In genomic region chr5:784428-785177, GRCh38 we compare ENCODE assay signal across 8 cellular contexts. TPM values are rescaled to one million over a fixed set of nuclear protein-coding genes. Genes with fewer than 3 reads are reported as not detected.
DNase-seq lines count a peak whose midpoint lies in the region; ATAC-seq and TF ChIP-seq lines count a peak whose summit lies in the region.
"Not testable (repeated sequence)": the region's sequence is repeated elsewhere in the genome, so short reads cannot be mapped to it uniquely, and the experiment has no call there.

Gene ZDHHC11B (minus strand): TSS chr5:784729. CDS start chr5:766919, 17,810 bp downstream.

- peak within 1 kb of the TSS in 3 of 4 donors; percentile 65 to 93 (median 67) for H3K4me3 ChIP-seq in adrenal gland
- H3K4me3 ChIP-seq in cardiac muscle cell: peak within 1 kb of the TSS; percentile 79
- peak within 1 kb of the TSS; percentile 57 to 97 (median 84) for H3K4me3 ChIP-seq in stomach

- H3K4me1 Mint-ChIP-seq in T-helper 2 cell treated with Interferon-gamma antibody and Interleukin-4, amounts not matched to agents 5 μg/mL and 100 μg/mL, for 36 hours (ENCODE audit: low read depth): not testable (repeated sequence)

- not testable (repeated sequence) for H3K36me3 ChIP-seq in adrenal gland (replicated peaks in 1 of 2); cardiac muscle cell; stomach

- not testable (repeated sequence) for H3K27me3 Mint-ChIP-seq in T-helper 2 cell treated with Interferon-gamma antibody and Interleukin-4, amounts not matched to agents 5 μg/mL and 100 μg/mL, for 36 hours (ENCODE audit: low read depth)

- peak within 1 kb of the TSS; percentile 61 for H3K4me3 Mint-ChIP-seq in T-helper 2 cell treated with Interferon-gamma antibody and Interleukin-4, amounts not matched to agents 5 μg/mL and 100 μg/mL, for 36 hours

- not testable (repeated sequence) for TF ChIP-seq EP300 in stomach (IDR thresholded peaks at IDR 0.05)

- peak; percentile 57 for ATAC-seq in HG02798 (IDR thresholded peaks at IDR 0.05; ENCODE audit: poor library complexity, unreplicated experiment)
- ATAC-seq in omental fat pad (ENCODE audit: low FRiP score): peak; percentile 78

- H3K27ac Mint-ChIP-seq in T-helper 2 cell treated with Interferon-gamma antibody and Interleukin-4, amounts not matched to agents 5 μg/mL and 100 μg/mL, for 36 hours: not testable (repeated sequence)

- not testable (repeated sequence) for H3K9me3 Mint-ChIP-seq in T-helper 2 cell treated with Interferon-gamma antibody and Interleukin-4, amounts not matched to agents 5 μg/mL and 100 μg/mL, for 36 hours

- H3K27ac ChIP-seq in adrenal gland (peak within 1 kb of the TSS in 1 of 5 donors; percentile 56), stomach (peak within 1 kb of the TSS; percentile 53 to 85 (median 68))
- not testable (repeated sequence) for H3K27ac ChIP-seq in cardiac muscle cell

- WGBS in adrenal gland, 4 donors: 1 to 3% (median 1%) methylated on average over 39 to 84 of the region's 101 CpGs; no CpG with 5 or more reads in 1 of the 4 donors
- 0 to 1% (median 1%) methylated on average over 47 to 94 of the region's 101 CpGs for WGBS in stomach, 5 donors

- peak in 1 of 2 donors; percentile 16 for TF ChIP-seq POLR2A in adrenal gland (IDR thresholded peaks at IDR 0.05)
- peak in 1 of 4 donors; percentile 26 for TF ChIP-seq POLR2A in stomach (IDR thresholded peaks at IDR 0.05)

- intact Hi-C loops in adrenal gland (cut with DNase I); stomach (cut with DNase I; ENCODE audit: low total_unique reads): not testable (repeated sequence)

- TF ChIP-seq CTCF in adrenal gland (IDR thresholded peaks at IDR 0.05); cardiac muscle cell (IDR thresholded peaks at IDR 0.05; ENCODE audit: low read depth, low read length); omental fat pad (IDR thresholded peaks at IDR 0.05); stomach (IDR thresholded peaks at IDR 0.05): not testable (repeated sequence)

- H3K27me3 ChIP-seq in adrenal gland, cardiac muscle cell: not testable (repeated sequence)
- peaks cover 0 to 24% (median 9%) of the 10 kb centered on the region in 3 donors for H3K27me3 ChIP-seq in stomach

- H3K36me3 Mint-ChIP-seq in T-helper 2 cell treated with Interferon-gamma antibody and Interleukin-4, amounts not matched to agents 5 μg/mL and 100 μg/mL, for 36 hours (ENCODE audit: low read depth): not testable (repeated sequence)

- H3K4me1 ChIP-seq in adrenal gland (replicated peaks in 1 of 2) (peaks cover 10 to 16% of the 10 kb centered on the region in 2 donors), stomach (peaks cover 12 to 26% (median 24%) of the 10 kb centered on the region in 4 donors)
- H3K4me1 ChIP-seq in cardiac muscle cell (ENCODE audit: low read depth): not testable (repeated sequence)

- not testable (repeated sequence) for H3K9me3 ChIP-seq in adrenal gland (replicated peaks in 1 of 3); cardiac muscle cell (ENCODE audit: low read depth); stomach

- DNase-seq in ELR (ENCODE audit: low read depth) (peak; percentile 54), NCI-H1694 (lab: John Stamatoyannopoulos, UW) (peak; percentile 53), adrenal gland (peak; percentile 82 to 96 (median 91)), cardiac muscle cell (ENCODE audit: low read depth in 1 of 2, low spot score in 1 of 2) (peak; percentile 82 to 91), omental fat pad (ENCODE audit: low spot score) (peak; percentile 96), stomach (peak; percentile 97)
- DNase-seq in T-helper 2 cell treated with Interferon-gamma antibody and Interleukin-4, amounts not matched to agents 5 μg/mL and 100 μg/mL, for 36 hours (ENCODE audit: low spot score): peak; percentile 83

RNA-seq across cellular contexts. Expression of gene ZDHHC11B, which starts in this region (rescaled TPM):
- total RNA-seq in adrenal gland: 1 to 10 TPM in 3 of 8 donors, under 1 TPM in 3, not detected in 2; 0.64 to 4.6 (median 1.1) TPM
- polyA plus RNA-seq in adrenal gland: 1 to 10 TPM; 1.7 to 7.8 (median 5.2) TPM
- 2.9 and 4.2 TPM in 2 replicates for total RNA-seq in cardiac muscle cell
- 4.1 and 4.4 TPM in 2 replicates for polyA plus RNA-seq in cardiac muscle cell
- 1 to 10 TPM; 1.1 to 5.5 (median 3.5) TPM for total RNA-seq in omental fat pad
- total RNA-seq in stomach: 10 to 100 TPM in 3 of 5 donors, 1 to 10 TPM in 2; 1.8 to 42.4 (median 11.7) TPM
- polyA plus RNA-seq in stomach: 10 to 100 TPM in 1 of 3 donors, 1 to 10 TPM in 1, under 1 TPM in 1; 0.93 to 11.5 (median 1.2) TPM
